8 cellular contexts compared by ENCODE assay signal in genomic region chr5:62223312-62223954, GRCh38.
DNase-seq lines count a peak whose midpoint lies in the region; ATAC-seq and TF ChIP-seq lines count a peak whose summit lies in the region.
"Not testable (repeated sequence)": the region's sequence is repeated elsewhere in the genome, so short reads cannot be mapped to it uniquely, and the experiment has no call there.

No MANE protein-coding gene starts in this region.

- H3K4me3 ChIP-seq in LNCaP clone FGC (ENCODE audit: low read depth, low read length); aorta (ENCODE audit: low read length in 2 of 2): not testable (repeated sequence)

- 2 to 3% methylated on average over 13 to 14 of the region's 14 CpGs for WGBS in aorta, 2 donors

- ATAC-seq in GM18861 (IDR thresholded peaks at IDR 0.05; ENCODE audit: unreplicated experiment) (peak; percentile 97), HG02623 (IDR thresholded peaks at IDR 0.05; ENCODE audit: unreplicated experiment) (peak; percentile 96), left lobe of liver (peak; percentile 100), aorta (ENCODE audit: low FRiP score) (peak; percentile 98)

- not testable (repeated sequence) for H3K4me1 ChIP-seq in aorta (ENCODE audit: control insufficient read depth in 1 of 2, insufficient read depth in 2 of 2, low read length in 2 of 2)

- not testable (repeated sequence) for H3K27ac ChIP-seq in aorta (ENCODE audit: low read depth in 1 of 2, low read length in 2 of 2)

- intact Hi-C loops in aorta (cut with DNase I): loop anchor here in 1 of 2 donors (5.0 kb wide), 1 partner anchor 129 kb away; no protein-coding TSS in a partner anchor

- TF ChIP-seq CTCF in LNCaP clone FGC (IDR thresholded peaks at IDR 0.05; ENCODE audit: control insufficient read depth, extremely low read depth, insufficient read depth): peak; percentile 55

- not testable (repeated sequence) for H3K36me3 ChIP-seq in aorta (ENCODE audit: control insufficient read depth in 1 of 2, insufficient read depth in 2 of 2, low read length in 1 of 2)

- H3K27me3 ChIP-seq in aorta (ENCODE audit: control insufficient read depth in 1 of 2, insufficient read depth in 2 of 2, low read length in 1 of 2): not testable (repeated sequence)

- DNase-seq in LNCaP clone FGC (ENCODE audit: low read depth): not testable (repeated sequence)
- peak; percentile 82 for DNase-seq in activated CD8-positive, alpha-beta memory T cell treated with anti-CD3 and anti-CD28 coated beads for 24 hours
- peak; percentile 73 for DNase-seq in central memory CD4-positive, alpha-beta T cell
- DNase-seq in left lobe of liver (ENCODE audit: low spot score) (peak; percentile 73), aorta (peak; percentile 78 to 86)
- peak; percentile 49 to 50 for DNase-seq in stimulated activated CD4-positive, alpha-beta T cell treated with anti-CD3 and anti-CD28 coated beads, Interleukin-1b, Interleukin-23, amount 100 ng/mL, for 1 hour (ENCODE audit: low read depth in 2 of 2)

- not testable (repeated sequence) for H3K9me3 ChIP-seq in aorta (ENCODE audit: control insufficient read depth, low read length)
